In genomic region chr2:120994301-120994700, GRCh38 we compare ENCODE assay signal across 26 cellular contexts.
"Had no signal": no experiment of that assay in that cellular context is flagged by ENCODE, and none has a peak within 500 bp of the region (broad histone marks: within the 10 kb centered on the region; RNA-seq: fewer than 3 reads in every experiment).

No MANE protein-coding gene starts in this region.

- H3K27ac ChIP-seq: ascending aorta, body of pancreas, KMS-11 had no signal

- H3K27ac Mint-ChIP-seq: activated B cell treated with CpG ODN at 0.5 μM for 24 hours; activated CD8-positive, alpha-beta T cell treated with anti-CD3 and anti-CD28 coated beads, Interleukin-2, amount 10 ng/mL, durations not matched to agents 7 days and 5 days; activated naive CD4-positive, alpha-beta T cell treated with anti-CD3 and anti-CD28 coated beads, Interleukin-2, amount 50 U/mL, for 72 hours; activated naive CD8-positive, alpha-beta T cell treated with anti-CD3 and anti-CD28 coated beads, Interleukin-2, amount 50 U/mL, for 24 hours; T-helper 17 cell had no signal

- H3K9ac ChIP-seq: KMS-11 had no signal

- H3K4me1 Mint-ChIP-seq: activated B cell treated with CpG ODN at 0.5 μM for 24 hours; activated naive CD8-positive, alpha-beta T cell treated with anti-CD3 and anti-CD28 coated beads, Interleukin-2, amount 50 U/mL, for 24 hours; central memory CD8-positive, alpha-beta T cell; T-helper 17 cell had no signal

- H3K27me3 ChIP-seq: ascending aorta, body of pancreas had no signal

- H3K36me3 Mint-ChIP-seq: activated naive CD4-positive, alpha-beta T cell treated with anti-CD3 and anti-CD28 coated beads, Interleukin-2, amount 50 U/mL, for 72 hours had no signal

- H3K4me2 ChIP-seq: KMS-11 had no signal

- H3K4me3 ChIP-seq: ascending aorta, body of pancreas had no signal

- DNase-seq: activated B cell treated with CpG ODN at 0.5 μM for 24 hours; activated CD4-positive, alpha-beta T cell treated with anti-CD3 and anti-CD28 coated beads for 1 hour; activated CD4-positive, alpha-beta T cell treated with anti-CD3 and anti-CD28 coated beads, Interleukin-2, amount 50 U/mL, for 1 hour; activated CD8-positive, alpha-beta T cell treated with anti-CD3 and anti-CD28 coated beads, Interleukin-2, amount 10 ng/mL, durations not matched to agents 7 days and 5 days; activated naive CD4-positive, alpha-beta T cell treated with Interleukin-2 at 50 U/mL for 16 hours; activated naive CD8-positive, alpha-beta T cell treated with anti-CD3 and anti-CD28 coated beads, Interleukin-2, amount 50 U/mL, for 24 hours; activated T-cell treated with anti-CD3 and anti-CD28 coated beads, Interleukin-2, amount 50 U/mL, for 4 hours; amniotic stem cell; body of pancreas; NCI-H1092; NCI-H1417; NCI-H1694; NCI-H2029; NCI-H2107; NCI-H2171 treated with DMSO at 0.1 percent for 48 hours; NCI-H226; NCI-H526; NCI-H82; SIG-M5; T-helper 17 cell; T-helper 9 cell had no signal

- H3K27me3 Mint-ChIP-seq: activated B cell treated with CpG ODN at 0.5 μM for 24 hours; activated naive CD8-positive, alpha-beta T cell treated with anti-CD3 and anti-CD28 coated beads, Interleukin-2, amount 50 U/mL, for 24 hours had no signal

- FAIRE-seq: bronchial epithelial cell had no signal

- ATAC-seq: activated CD8-positive, alpha-beta T cell treated with anti-CD3 and anti-CD28 coated beads, Interleukin-2, amount 10 ng/mL, durations not matched to agents 7 days and 5 days; activated naive CD4-positive, alpha-beta T cell treated with anti-CD3 and anti-CD28 coated beads, Interleukin-2, amount 50 U/mL, for 72 hours; activated naive CD8-positive, alpha-beta T cell treated with anti-CD3 and anti-CD28 coated beads, Interleukin-2, amount 50 U/mL, for 24 hours; activated T-cell treated with anti-CD3 and anti-CD28 coated beads, Interleukin-2, amount 50 U/mL, for 4 hours; body of pancreas; T-helper 17 cell had no signal

- H3K4me3 Mint-ChIP-seq: activated B cell treated with CpG ODN at 0.5 μM for 24 hours; activated CD8-positive, alpha-beta T cell treated with anti-CD3 and anti-CD28 coated beads, Interleukin-2, amount 10 ng/mL, durations not matched to agents 7 days and 5 days; activated naive CD8-positive, alpha-beta T cell treated with anti-CD3 and anti-CD28 coated beads, Interleukin-2, amount 50 U/mL, for 24 hours; activated T-cell treated with anti-CD3 and anti-CD28 coated beads, Interleukin-2, amount 50 U/mL, for 4 hours; central memory CD8-positive, alpha-beta T cell; T-helper 17 cell had no signal

- H3K9me3 Mint-ChIP-seq: activated B cell treated with CpG ODN at 0.5 μM for 24 hours; activated naive CD4-positive, alpha-beta T cell treated with anti-CD3 and anti-CD28 coated beads, Interleukin-2, amount 50 U/mL, for 72 hours; activated naive CD8-positive, alpha-beta T cell treated with anti-CD3 and anti-CD28 coated beads, Interleukin-2, amount 50 U/mL, for 24 hours; activated T-cell treated with anti-CD3 and anti-CD28 coated beads, Interleukin-2, amount 50 U/mL, for 4 hours; central memory CD8-positive, alpha-beta T cell had no signal

- H3K4me1 ChIP-seq: ascending aorta, body of pancreas had no signal

- H3K9me3 ChIP-seq: ascending aorta, body of pancreas had no signal
